In genomic region chr22:45649809-45650208, GRCh38 we compare ENCODE assay signal across 24 cellular contexts.
"Had no signal": no experiment of that assay in that cellular context is flagged by ENCODE, and none has a peak within 500 bp of the region (broad histone marks: within the 10 kb centered on the region; RNA-seq: fewer than 3 reads in every experiment).

No MANE protein-coding gene starts in this region.

- H3K4me1 ChIP-seq: foreskin keratinocyte, gastrocnemius medialis had no signal

- H3K27me3 ChIP-seq: colonic mucosa had no signal

- H3K27ac ChIP-seq: colonic mucosa, esophagus muscularis mucosa, foreskin keratinocyte, gastrocnemius medialis, heart left ventricle had no signal

- DNase-seq: activated CD4-positive, alpha-beta memory T cell treated with anti-CD3 and anti-CD28 coated beads for 36 hours; activated CD4-positive, alpha-beta T cell treated with anti-CD3 and anti-CD28 coated beads for 36 hours; activated CD4-positive, alpha-beta T cell treated with anti-CD3 and anti-CD28 coated beads, Interleukin-2, amount 10 ng/mL, durations not matched to agents 24 days and 14 days; activated CD4-positive, CD25-positive, alpha-beta regulatory T cell; activated CD4-positive, CD25-positive, alpha-beta regulatory T cell treated with anti-CD3 and anti-CD28 coated beads, Interleukin-2, amount 50 U/mL, for 72 hours; activated CD8-positive, alpha-beta T cell treated with anti-CD3 and anti-CD28 coated beads, Interleukin-2, amount 10 ng/mL, durations not matched to agents 7 days and 5 days; activated effector memory CD4-positive, alpha-beta T cell treated with Interleukin-2 at 50 U/mL for 16 hours; activated gamma-delta T cell treated with Interleukin-2 at 50 U/mL for 16 hours; activated naive CD4-positive, alpha-beta T cell treated with anti-CD3 and anti-CD28 coated beads, Interleukin-2, amount 50 U/mL, for 16 hours; activated naive CD4-positive, alpha-beta T cell treated with Interleukin-2 at 50 U/mL for 16 hours; activated T-cell treated with anti-CD3 and anti-CD28 coated beads, Interleukin-2, amount 50 U/mL, for 4 hours; amniotic stem cell; anterior cingulate cortex; caudate nucleus; colonic mucosa; effector memory CD4-positive, alpha-beta T cell; endodermal cell; foreskin keratinocyte; gastrocnemius medialis; glutamatergic neuron; heart left ventricle; T-helper 2 cell had no signal

- H3K4me3 ChIP-seq: colonic mucosa, esophagus muscularis mucosa, gastrocnemius medialis, heart left ventricle had no signal

- H3K36me3 ChIP-seq: colonic mucosa, esophagus muscularis mucosa, gastrocnemius medialis, heart left ventricle had no signal

- ATAC-seq: activated CD4-positive, alpha-beta T cell treated with anti-CD3 and anti-CD28 coated beads for 36 hours; activated CD8-positive, alpha-beta T cell treated with anti-CD3 and anti-CD28 coated beads, Interleukin-2, amount 10 ng/mL, durations not matched to agents 7 days and 5 days; activated T-cell treated with anti-CD3 and anti-CD28 coated beads, Interleukin-2, amount 50 U/mL, for 4 hours; activated T-helper 17 cell treated with anti-CD3 and anti-CD28 coated beads, Interleukin-2, amount 50 U/mL, for 72 hours; foreskin keratinocyte; gastrocnemius medialis; heart left ventricle had no signal

- H3K9me3 ChIP-seq: colonic mucosa, esophagus muscularis mucosa, gastrocnemius medialis, heart left ventricle had no signal
